26 cellular contexts compared by ENCODE assay signal in genomic region chr1:20491866-20492265, GRCh38.
"Had no signal": no experiment of that assay in that cellular context is flagged by ENCODE, and none has a peak within 500 bp of the region (broad histone marks: within the 10 kb centered on the region; RNA-seq: fewer than 3 reads in every experiment).

No MANE protein-coding gene starts in this region.

- H3K4me3 Mint-ChIP-seq: activated CD4-positive, alpha-beta memory T cell treated with anti-CD3 and anti-CD28 coated beads, Interleukin-2, amount 10 ng/mL, durations not matched to agents 7 days and 5 days; activated CD4-positive, alpha-beta T cell treated with anti-CD3 and anti-CD28 coated beads, Interleukin-2, amount 10 ng/mL, durations not matched to agents 7 days and 5 days; activated naive CD8-positive, alpha-beta T cell treated with anti-CD3 and anti-CD28 coated beads, Interleukin-2, amount 50 U/mL, for 24 hours; T-cell had no signal

- H3K36me3 ChIP-seq: brain microvascular endothelial cell, cardiac muscle cell, Peyer's patch, SJSA1 had no signal

- H3K27ac ChIP-seq: brain microvascular endothelial cell, cardiac muscle cell, Peyer's patch, SJSA1 had no signal

- FAIRE-seq: astrocyte, TTC549 had no signal

- H3K27me3 ChIP-seq: Peyer's patch, SJSA1 had no signal

- ATAC-seq: activated naive CD8-positive, alpha-beta T cell treated with anti-CD3 and anti-CD28 coated beads, Interleukin-2, amount 50 U/mL, for 24 hours; T-cell had no signal

- H3K36me3 Mint-ChIP-seq: T-cell had no signal

- H3K9me3 Mint-ChIP-seq: activated CD4-positive, alpha-beta memory T cell treated with anti-CD3 and anti-CD28 coated beads, Interleukin-2, amount 10 ng/mL, durations not matched to agents 7 days and 5 days; activated CD4-positive, alpha-beta T cell treated with anti-CD3 and anti-CD28 coated beads, Interleukin-2, amount 10 ng/mL, durations not matched to agents 7 days and 5 days; activated naive CD8-positive, alpha-beta T cell treated with anti-CD3 and anti-CD28 coated beads, Interleukin-2, amount 50 U/mL, for 24 hours; T-cell had no signal

- H3K27ac Mint-ChIP-seq: activated CD4-positive, alpha-beta memory T cell treated with anti-CD3 and anti-CD28 coated beads, Interleukin-2, amount 10 ng/mL, durations not matched to agents 7 days and 5 days; activated CD4-positive, alpha-beta T cell treated with anti-CD3 and anti-CD28 coated beads, Interleukin-2, amount 10 ng/mL, durations not matched to agents 7 days and 5 days; activated naive CD8-positive, alpha-beta T cell treated with anti-CD3 and anti-CD28 coated beads, Interleukin-2, amount 50 U/mL, for 24 hours; T-cell had no signal

- H3K9me3 ChIP-seq: Peyer's patch, SJSA1 had no signal

- H3K4me3 ChIP-seq: cardiac muscle cell, Peyer's patch, SJSA1 had no signal

- DNase-seq: activated CD4-positive, alpha-beta memory T cell treated with anti-CD3 and anti-CD28 coated beads, Interleukin-2, amount 10 ng/mL, durations not matched to agents 7 days and 5 days; activated CD4-positive, alpha-beta T cell treated with anti-CD3 and anti-CD28 coated beads, Interleukin-2, amount 10 ng/mL, durations not matched to agents 7 days and 5 days; activated CD4-positive, CD25-positive, alpha-beta regulatory T cell; activated CD8-positive, alpha-beta memory T cell treated with anti-CD3 and anti-CD28 coated beads, Interleukin-2, amount 50 U/mL, for 4 hours; activated naive CD4-positive, alpha-beta T cell treated with anti-CD3 and anti-CD28 coated beads, Interleukin-2, amount 50 U/mL, for 16 hours; activated naive CD8-positive, alpha-beta T cell treated with anti-CD3 and anti-CD28 coated beads, Interleukin-2, amount 50 U/mL, for 24 hours; amniotic stem cell; brain microvascular endothelial cell; Kasumi-1; KBM-7; NCI-H1105 treated with DMSO at 0.1 percent for 48 hours; NCI-H1436 treated with DMSO at 0.1 percent for 48 hours; NCI-H187; NCI-H2081; NCI-H510A treated with DMSO at 0.1 percent for 48 hours; NCI-H69; NK-92 treated with Interleukin-12 subunit alpha and Interleukin-12 subunit beta, amount 100 ng/mL, for 24 hours; Peyer's patch; SHP77; T-cell; T-helper 2 cell; T1000 had no signal
